In genomic region chr11:72969894-72970335, GRCh38 we compare ENCODE assay signal across 1 cellular context.
TF ChIP-seq lines count a peak whose summit lies in the region.

No MANE protein-coding gene starts in this region.

TF ChIP-seq in GM12878, 131 proteins besides CTCF, POLR2A, EP300 and RAD21 (continued from another document and continues in another):
- TF ChIP-seq ETV6 (conservative IDR thresholded peaks at IDR 0.05 in 1 of 2, IDR thresholded peaks at IDR 0.05 in 1 of 2; ENCODE audit: borderline replicate concordance in 1 of 2, low read depth in 1 of 2) (peak in 1 of 2 experiments; percentile 82; a peak in 1 of 4 replicates), CBFB (IDR thresholded peaks at IDR 0.05; ENCODE audit: low read depth) (peak; percentile 83), IRF3 (IDR thresholded peaks at IDR 0.05) (no peak), ATF7 (IDR thresholded peaks at IDR 0.05; ENCODE audit: low read depth) (peak; percentile 95), CEBPZ (IDR thresholded peaks at IDR 0.05; ENCODE audit: low read depth, low read length) (no peak), RAD51 (IDR thresholded peaks at IDR 0.05) (no peak), BACH1 (IDR thresholded peaks at IDR 0.05; ENCODE audit: borderline replicate concordance) (peak; percentile 68; the same call in 1 of the 2 replicates), PBX3 (IDR thresholded peaks at IDR 0.05; ENCODE audit: insufficient replicate concordance, low read depth, low read length) (no peak), BCL3 (IDR thresholded peaks at IDR 0.05; ENCODE audit: borderline replicate concordance, insufficient read depth, low read depth, low read length, poor library complexity, severe bottlenecking) (no peak), IKZF1 (conservative IDR thresholded peaks at IDR 0.05) (peak; percentile 26), POLR2AphosphoS5 (IDR thresholded peaks at IDR 0.05; ENCODE audit: low read length) (no peak), ATF2 (IDR thresholded peaks at IDR 0.05; ENCODE audit: low read length) (peak; percentile 91), NR2C2 (IDR thresholded peaks at IDR 0.05; ENCODE audit: borderline replicate concordance, control insufficient read depth, insufficient read length, low read depth) (no peak), IKZF2 (IDR thresholded peaks at IDR 0.05) (peak; percentile 29 to 63; a peak in 3 of 4 replicates), KDM1A (IDR thresholded peaks at IDR 0.05; ENCODE audit: borderline replicate concordance) (no peak), CUX1 (IDR thresholded peaks at IDR 0.05; ENCODE audit: insufficient replicate concordance, low read depth, low read length) (peak; percentile 82), CHD2 (IDR thresholded peaks at IDR 0.05; ENCODE audit: borderline replicate concordance, low read depth, low read length) (no peak), TCF12 (IDR thresholded peaks at IDR 0.05; ENCODE audit: low read depth, low read length) (no peak), ZNF274 (IDR thresholded peaks at IDR 0.05; ENCODE audit: insufficient read depth, insufficient read length) (no peak), BCLAF1 (IDR thresholded peaks at IDR 0.05) (no peak), IRF4 (IDR thresholded peaks at IDR 0.05; ENCODE audit: low read depth, low read length) (0 out of 2 replicates have a peak, but pooled peaks have one; percentile 22), CREM (IDR thresholded peaks at IDR 0.05; ENCODE audit: low read depth) (peak; percentile 78), HDGF (IDR thresholded peaks at IDR 0.05) (no peak), CEBPB (IDR thresholded peaks at IDR 0.05; ENCODE audit: borderline replicate concordance in 1 of 2, low read depth in 2 of 2, low read length in 2 of 2) (no peak), MYB (IDR thresholded peaks at IDR 0.05; ENCODE audit: borderline replicate concordance, low read depth, low read length) (no peak), CBX3 (IDR thresholded peaks at IDR 0.05; ENCODE audit: borderline replicate concordance, low read depth) (no peak), RCOR1 (conservative IDR thresholded peaks at IDR 0.05; ENCODE audit: low read depth, low read length) (no peak), MXI1 (IDR thresholded peaks at IDR 0.05; ENCODE audit: low read depth, low read length) (no peak), SMC3 (IDR thresholded peaks at IDR 0.05; ENCODE audit: borderline replicate concordance, low read length) (no peak), YY1 (IDR thresholded peaks at IDR 0.05; ENCODE audit: low read depth, low read length) (no peak), NFXL1 (IDR thresholded peaks at IDR 0.05; ENCODE audit: borderline replicate concordance) (no peak), ZNF384 (IDR thresholded peaks at IDR 0.05; ENCODE audit: borderline replicate concordance, low read depth, low read length) (no peak), SUZ12 (IDR thresholded peaks at IDR 0.05; ENCODE audit: unreplicated experiment) (no peak), SP1 (IDR thresholded peaks at IDR 0.05; ENCODE audit: low read depth, low read length) (no peak), TCF7 (IDR thresholded peaks at IDR 0.05; ENCODE audit: borderline replicate concordance) (peak; percentile 57; the same call in 1 of the 2 replicates), JUNB (IDR thresholded peaks at IDR 0.05) (peak; percentile 92), BMI1 (IDR thresholded peaks at IDR 0.05; ENCODE audit: borderline replicate concordance) (peak; percentile 24; the same call in 1 of the 2 replicates), CHD1 (IDR thresholded peaks at IDR 0.05; ENCODE audit: low read depth, low read length) (no peak), ZNF592 (IDR thresholded peaks at IDR 0.05) (no peak), ZNF217 (IDR thresholded peaks at IDR 0.05) (peak; percentile 59; the same call in 1 of the 2 replicates), NR2F1 (conservative IDR thresholded peaks at IDR 0.05) (no peak), MYC (IDR thresholded peaks at IDR 0.05; ENCODE audit: insufficient read depth, insufficient read length, insufficient replicate concordance, low read length, severe bottlenecking) (no peak)
